8 cellular contexts compared by ENCODE assay signal in genomic region chr4:37530451-37530850, GRCh38.
"Had no signal": no experiment of that assay in that cellular context is flagged by ENCODE, and none has a peak within 500 bp of the region (broad histone marks: within the 10 kb centered on the region; RNA-seq: fewer than 3 reads in every experiment).

No MANE protein-coding gene starts in this region.

- H3K9me3 ChIP-seq: HAP-1 had no signal

- H3K9ac ChIP-seq: GM23248 had no signal

- H3K9me3 Mint-ChIP-seq: GM23338, H9, HFFc6 had no signal

- H3K4me2 ChIP-seq: GM23338 had no signal

- DNase-seq: GOT3, H7, H9, HCEC 1CT had no signal

- H3K27ac Mint-ChIP-seq: GM23338, H9, HFFc6 had no signal

- H3K27ac ChIP-seq: GM23248 had no signal

- H3K4me3 Mint-ChIP-seq: GM23338, H9, HFFc6 had no signal

- H3K4me3 ChIP-seq: GM23248, GM23338, HAP-1 had no signal

- H2AFZ ChIP-seq: GM23248, GM23338 had no signal

- H3K36me3 ChIP-seq: HAP-1 had no signal
